ENCODE assay signal across 36 cellular contexts in genomic region chr3:33339758-33340157, GRCh38.
DNase-seq lines count a peak whose midpoint lies in the region; ATAC-seq, FAIRE-seq and TF ChIP-seq lines count a peak whose summit lies in the region.
"Had no signal": no experiment of that assay in that cellular context is flagged by ENCODE, and none has a peak within 500 bp of the region (broad histone marks: within the 10 kb centered on the region; RNA-seq: fewer than 3 reads in every experiment).

No MANE protein-coding gene starts in this region.

- H3K27me3 ChIP-seq in Loucy (ENCODE audit: insufficient read depth, low read length, poor library complexity, severe bottlenecking) (no peaks in the 10 kb centered on the region), SU-DHL-6 (ENCODE audit: low read length) (no peaks in the 10 kb centered on the region), K562 (ENCODE audit: control insufficient read depth in 2 of 2, insufficient read depth in 2 of 2, low read length in 2 of 2) (no peaks in the 10 kb centered on the region), WERI-Rb-1 (ENCODE audit: insufficient read depth, low read depth, severe bottlenecking) (no peaks in the 10 kb centered on the region)
- H3K27me3 ChIP-seq: BE2C; BLaER1; BLaER1 treated with 17β-estradiol and CSF1 and Interleukin-3, amounts not matched to agents 10 nM and 100 nM had no signal

- peak overlapping the region; percentile 5 for H3K27ac Mint-ChIP-seq in activated naive CD4-positive, alpha-beta T cell treated with anti-CD3 and anti-CD28 coated beads, Interleukin-2, amount 50 U/mL, for 24 hours
- H3K27ac Mint-ChIP-seq: B cell; CD4-positive, alpha-beta memory T cell; CD4-positive, alpha-beta T cell; CD4-positive, CD25-positive, alpha-beta regulatory T cell; CD8-positive, alpha-beta memory T cell; CD8-positive, alpha-beta T cell had no signal

- H3K9ac ChIP-seq in Loucy (ENCODE audit: low read depth, low read length, poor library complexity, severe bottlenecking) (no peak overlapping the region), SU-DHL-6 (ENCODE audit: low read length) (no peak overlapping the region), K562 (ENCODE audit: insufficient read depth in 1 of 2, low read depth in 2 of 2, low read length in 2 of 2) (no peak overlapping the region)
- H3K9ac ChIP-seq: BLaER1; BLaER1 treated with 17β-estradiol and CSF1 and Interleukin-3, amounts not matched to agents 10 nM and 100 nM had no signal

- in situ Hi-C loops in K562 (cut with MboI) = no loop called here

- no peaks in the 10 kb centered on the region for H3K36me3 Mint-ChIP-seq in activated naive CD4-positive, alpha-beta T cell treated with anti-CD3 and anti-CD28 coated beads, Interleukin-2, amount 50 U/mL, for 24 hours
- H3K36me3 Mint-ChIP-seq: CD14-positive monocyte; CD4-positive, alpha-beta memory T cell; CD4-positive, CD25-positive, alpha-beta regulatory T cell; CD8-positive, alpha-beta memory T cell; CD8-positive, alpha-beta T cell had no signal

- H3K9me1 ChIP-seq in K562 (ENCODE audit: control insufficient read depth, insufficient read depth, low read length) = no peaks in the 10 kb centered on the region

- FAIRE-seq in K562 (lab: Jason Lieb, UNC) = no peak
- FAIRE-seq: A204.1, A549, D721Med had no signal

- H3K27me3 Mint-ChIP-seq in activated naive CD4-positive, alpha-beta T cell treated with anti-CD3 and anti-CD28 coated beads, Interleukin-2, amount 50 U/mL, for 24 hours = peaks cover 1% of the 10 kb centered on the region
- H3K27me3 Mint-ChIP-seq: CD4-positive, alpha-beta T cell had no signal

- H3K27ac ChIP-seq in SU-DHL-6 (ENCODE audit: low read depth, low read length) = no peak overlapping the region
- no peak overlapping the region for H3K27ac ChIP-seq in K562 (ENCODE audit: extremely low read depth, low read depth, low read length)
- H3K27ac ChIP-seq in WERI-Rb-1 = no peak overlapping the region
- H3K27ac ChIP-seq: 22Rv1; A549; BLaER1; BLaER1 treated with 17β-estradiol and CSF1 and Interleukin-3, amounts not matched to agents 10 nM and 100 nM; C4-2B had no signal

- TF ChIP-seq EP300 in K562 (IDR thresholded peaks at IDR 0.05; ENCODE audit: low read length) = no peak

- H3K9me3 ChIP-seq in Loucy (ENCODE audit: insufficient read depth, low read depth, low read length) (no peaks in the 10 kb centered on the region; the same call in 1 of the 2 replicates), SU-DHL-6 (ENCODE audit: insufficient read depth, low read length) (no peaks in the 10 kb centered on the region), K562 (replicated peaks; ENCODE audit: control insufficient read depth, insufficient read depth, low read depth, low read length) (no peaks in the 10 kb centered on the region), WERI-Rb-1 (ENCODE audit: severe bottlenecking) (no peaks in the 10 kb centered on the region)
- H3K9me3 ChIP-seq: BE2C had no signal

- no peaks in the 10 kb centered on the region for H3F3A ChIP-seq in Loucy (ENCODE audit: low read depth)
- H3F3A ChIP-seq in SU-DHL-6 (ENCODE audit: insufficient read depth) = no peaks in the 10 kb centered on the region

- H3K36me3 ChIP-seq in Loucy (ENCODE audit: insufficient read depth, low read length) (no peaks in the 10 kb centered on the region), SU-DHL-6 (ENCODE audit: low read length) (no peaks in the 10 kb centered on the region), K562 (ENCODE audit: control insufficient read depth, insufficient read depth, low read length) (no peaks in the 10 kb centered on the region), WERI-Rb-1 (no peaks in the 10 kb centered on the region)
- H3K36me3 ChIP-seq: BE2C; BLaER1; BLaER1 treated with 17β-estradiol and CSF1 and Interleukin-3, amounts not matched to agents 10 nM and 100 nM had no signal

- peak overlapping the region; percentile 6; the same call in 1 of the 2 replicates for H2AFZ ChIP-seq in Loucy (ENCODE audit: low read length)
- peak overlapping the region; percentile 15 for H2AFZ ChIP-seq in SU-DHL-6 (ENCODE audit: low read depth, low read length, severe bottlenecking)
- no peak overlapping the region for H2AFZ ChIP-seq in K562 (ENCODE audit: low read depth, low read length)

- no peak for TF ChIP-seq RAD21 in K562 (CRISPR knock-in tag; conservative IDR thresholded peaks at IDR 0.05 in 1 of 2, IDR thresholded peaks at IDR 0.05 in 1 of 2)

- H3K4me2 ChIP-seq in Loucy (ENCODE audit: low read depth, low read length, poor library complexity, severe bottlenecking) = peak overlapping the region; percentile 35
- H3K4me2 ChIP-seq in SU-DHL-6 (ENCODE audit: low read depth, low read length, poor library complexity, severe bottlenecking) = no peak overlapping the region
- no peak overlapping the region for H3K4me2 ChIP-seq in K562 (ENCODE audit: insufficient read depth, low read length)
- H3K4me2 ChIP-seq: A549; BLaER1; BLaER1 treated with 17β-estradiol and CSF1 and Interleukin-3, amounts not matched to agents 10 nM and 100 nM had no signal

- H4K20me1 ChIP-seq in Loucy (ENCODE audit: insufficient read depth, low read length, poor library complexity, severe bottlenecking) (no peaks in the 10 kb centered on the region), SU-DHL-6 (ENCODE audit: low read depth, low read length) (no peaks in the 10 kb centered on the region), K562 (replicated peaks; ENCODE audit: control insufficient read depth, insufficient read depth, low read length) (no peaks in the 10 kb centered on the region)
- H4K20me1 ChIP-seq: BLaER1; BLaER1 treated with 17β-estradiol and CSF1 and Interleukin-3, amounts not matched to agents 10 nM and 100 nM had no signal

- DNase-seq in activated naive CD4-positive, alpha-beta T cell treated with anti-CD3 and anti-CD28 coated beads, Interleukin-2, amount 50 U/mL, for 16 hours = no peak
- DNase-seq in K562 (ENCODE audit: extremely low read depth in 1 of 4, low spot score in 3 of 4) (no peak), NCI-H2107 treated with DMSO at 0.1 percent for 48 hours (lab: John Stamatoyannopoulos, UW; ENCODE audit: unreplicated experiment) (no peak), NCI-H345 treated with DMSO at 0.1 percent for 48 hours (lab: John Stamatoyannopoulos, UW; ENCODE audit: unreplicated experiment) (no peak), WERI-Rb-1 (no peak)
- DNase-seq: 8988T; ACHN; AML-193; BE2C; C1 segment of cervical spinal cord; Caco-2; Calu3; CD4-positive, alpha-beta memory T cell; CD4-positive, alpha-beta T cell; CD4-positive, CD25-positive, alpha-beta regulatory T cell; CD8-positive, alpha-beta memory T cell; CD8-positive, alpha-beta T cell; COR-L47; DMS 273 treated with DMSO at 0.1 percent for 48 hours; DMS153; DMS53; DMS79; DMS79 treated with DMSO at 0.1 percent for 48 hours; DND-41 had no signal

- CTCF ChIA-PET in K562 (lab: Yijun Ruan, JAX; ENCODE audit: low intra/inter-chr PET ratio) = no interaction called here

- no peak for TF ChIP-seq POLR2A in K562 (conservative IDR thresholded peaks at IDR 0.05)

- H3K79me2 ChIP-seq in Loucy (ENCODE audit: insufficient read depth, low read length) (no peaks in the 10 kb centered on the region), SU-DHL-6 (ENCODE audit: insufficient read depth, low read length) (no peaks in the 10 kb centered on the region), K562 (ENCODE audit: control insufficient read depth, insufficient read depth, low read length) (no peaks in the 10 kb centered on the region)

- peak; percentile 48; the same call in 2 of the 3 replicates for ATAC-seq in K562
- ATAC-seq: A549; CD8-positive, alpha-beta T cell had no signal

- intact Hi-C loops in K562 (cut with micrococcal nuclease) = no loop called here

- TF ChIP-seq CTCF in Loucy (conservative IDR thresholded peaks at IDR 0.05; ENCODE audit: low read length) (no peak), SU-DHL-6 (IDR thresholded peaks at IDR 0.05; ENCODE audit: insufficient read depth, low read length, poor library complexity, severe bottlenecking) (no peak), K562 (IDR thresholded peaks at IDR 0.05 in 2 of 3, conservative IDR thresholded peaks at IDR 0.05 in 1 of 3; ENCODE audit: insufficient read depth in 2 of 3, low read depth in 1 of 3, low read length in 3 of 3) (no peak), WERI-Rb-1 (IDR thresholded peaks at IDR 0.05; ENCODE audit: low read depth, low read length) (no peak)

- H3K9me3 Mint-ChIP-seq in activated naive CD4-positive, alpha-beta T cell treated with anti-CD3 and anti-CD28 coated beads, Interleukin-2, amount 50 U/mL, for 24 hours = no peaks in the 10 kb centered on the region
- H3K9me3 Mint-ChIP-seq: CD4-positive, alpha-beta T cell; CD8-positive, alpha-beta T cell had no signal

- no peaks in the 10 kb centered on the region for H3K9me2 ChIP-seq in Loucy (replicated peaks; ENCODE audit: low read depth, low read length)
- no peaks in the 10 kb centered on the region for H3K9me2 ChIP-seq in SU-DHL-6 (replicated peaks; ENCODE audit: insufficient read depth, low read length)

- no peak overlapping the region for H3K4me3 Mint-ChIP-seq in activated naive CD4-positive, alpha-beta T cell treated with anti-CD3 and anti-CD28 coated beads, Interleukin-2, amount 50 U/mL, for 24 hours
- H3K4me3 Mint-ChIP-seq: B cell; CD14-positive monocyte; CD4-positive, alpha-beta memory T cell; CD4-positive, alpha-beta T cell; CD4-positive, CD25-positive, alpha-beta regulatory T cell; CD8-positive, alpha-beta memory T cell; CD8-positive, alpha-beta T cell had no signal

- no peaks in the 10 kb centered on the region for H3K4me1 Mint-ChIP-seq in activated naive CD4-positive, alpha-beta T cell treated with anti-CD3 and anti-CD28 coated beads, Interleukin-2, amount 50 U/mL, for 24 hours
- H3K4me1 Mint-ChIP-seq: B cell; CD14-positive monocyte; CD4-positive, alpha-beta memory T cell; CD8-positive, alpha-beta memory T cell had no signal

- POLR2A ChIA-PET in K562 (lab: Yijun Ruan, JAX) = no interaction called here

- BruUV-seq in K562 (replicated peaks; lab: Mats Ljungman, UMichigan) = no TSS peak

- H3K4me3 ChIP-seq in Loucy (ENCODE audit: low read length, poor library complexity, severe bottlenecking) (no peak overlapping the region), SU-DHL-6 (ENCODE audit: insufficient read depth, low read length, poor library complexity, severe bottlenecking) (no peak overlapping the region), K562 (no peak overlapping the region), WERI-Rb-1 (ENCODE audit: low read depth, low read length) (no peak overlapping the region)
- H3K4me3 ChIP-seq: A549; BLaER1; BLaER1 treated with 17β-estradiol and CSF1 and Interleukin-3, amounts not matched to agents 10 nM and 100 nM had no signal

- H3K4me1 ChIP-seq in Loucy (ENCODE audit: insufficient read depth, low read length, poor library complexity, severe bottlenecking) (peaks cover 3% of the 10 kb centered on the region), K562 (replicated peaks in 1 of 2; ENCODE audit: control insufficient read depth in 2 of 2, insufficient read depth in 2 of 2, low read length in 2 of 2) (no peaks in the 10 kb centered on the region)
- H3K4me1 ChIP-seq: A549; BE2C; BLaER1; BLaER1 treated with 17β-estradiol and CSF1 and Interleukin-3, amounts not matched to agents 10 nM and 100 nM; Caco-2 had no signal

TF ChIP-seq in K562, 482 proteins besides CTCF, POLR2A, EP300 and RAD21 (continues in another document):
- TF ChIP-seq MAFG (tag; conservative IDR thresholded peaks at IDR 0.05) = 0 out of 2 replicates have a peak, but pooled peaks have one; percentile 18
